9 cellular contexts compared by ENCODE assay signal in genomic region chr13:79307866-79308298, GRCh38.
DNase-seq lines count a peak whose midpoint lies in the region; ATAC-seq, FAIRE-seq and TF ChIP-seq lines count a peak whose summit lies in the region.
"Had no signal": no experiment of that assay in that cellular context is flagged by ENCODE, and none has a peak within 500 bp of the region (broad histone marks: within the 10 kb centered on the region; RNA-seq: fewer than 3 reads in every experiment).

No MANE protein-coding gene starts in this region.

- peaks cover 7% of the 10 kb centered on the region for H3K4me1 ChIP-seq in SJSA1 (replicated peaks)

- H3K36me3 ChIP-seq in SJSA1 (no peaks in the 10 kb centered on the region), kidney epithelial cell (ENCODE audit: control insufficient read depth, insufficient read depth, low read length) (no peaks in the 10 kb centered on the region)

- peak; percentile 33 for FAIRE-seq in GM12892 (lab: Jason Lieb, UNC)

- H3K27ac ChIP-seq in SJSA1: no peak overlapping the region

- H3K9me3 ChIP-seq in SJSA1 (replicated peaks): no peaks in the 10 kb centered on the region

- H3K27me3 ChIP-seq in SJSA1 (replicated peaks) (no peaks in the 10 kb centered on the region), kidney epithelial cell (ENCODE audit: control insufficient read depth, insufficient read depth, low read length) (no peaks in the 10 kb centered on the region)

- no peak for TF ChIP-seq POLR2A in GM12892 (IDR thresholded peaks at IDR 0.05; ENCODE audit: low read depth, low read length)

- no peak for TF ChIP-seq CTCF in kidney epithelial cell (IDR thresholded peaks at IDR 0.05; ENCODE audit: insufficient read depth, low read length, poor library complexity, severe bottlenecking)

- no peak overlapping the region for H3K4me3 ChIP-seq in SJSA1
- H3K4me3 ChIP-seq in kidney epithelial cell (ENCODE audit: low read depth, low read length): no peak overlapping the region

- no peak for DNase-seq in GM12892 (ENCODE audit: insufficient read length)
- DNase-seq in HCEC 1CT: peak; percentile 8
- DNase-seq in SJSA1 (ENCODE audit: low read depth in 1 of 2, low spot score in 2 of 2): peak; percentile 33 to 45
- peak; percentile 2 for DNase-seq in kidney epithelial cell (ENCODE audit: low read depth)
- no peak for DNase-seq in NCI-H2196 (lab: John Stamatoyannopoulos, UW; ENCODE audit: unreplicated experiment)
- DNase-seq in SIG-M5 (lab: John Stamatoyannopoulos, UW): no peak
- DNase-seq: activated CD4-positive, alpha-beta T cell treated with anti-CD3 and anti-CD28 coated beads, Interleukin-2, amount 10 ng/mL, durations not matched to agents 24 days and 14 days had no signal

- ATAC-seq in HG02840 (IDR thresholded peaks at IDR 0.05; ENCODE audit: low FRiP score, unreplicated experiment) (no peak), HG03097 (IDR thresholded peaks at IDR 0.05; ENCODE audit: low FRiP score, unreplicated experiment) (no peak)

Comparison
In these comparisons a context has a peak if more than half of its experiments do, and no peak if none do; other contexts are left out.
1. DNase-seq: peak in HCEC 1CT (single experiment), SJSA1 (2 of 2) and kidney epithelial cell (single experiment); none in GM12892 (single experiment), NCI-H2196 (single experiment) and SIG-M5 (single experiment).